In genomic region chr11:88353835-88354496, GRCh38 we compare ENCODE assay signal across 9 cellular contexts. TPM values are rescaled to one million over a fixed set of nuclear protein-coding genes. Genes with fewer than 3 reads are reported as not detected.
DNase-seq lines count a peak whose midpoint lies in the region; ATAC-seq and TF ChIP-seq lines count a peak whose summit lies in the region.
"Had no signal": no experiment of that assay in that cellular context is flagged by ENCODE, and none has a peak within 500 bp of the region (broad histone marks: within the 10 kb centered on the region; RNA-seq: fewer than 3 reads in every experiment).

No MANE protein-coding gene starts in this region.

- no peaks in the 10 kb centered on the region for H3K9me3 ChIP-seq in upper lobe of left lung

- DNase-seq in activated T-cell treated with anti-CD3 and anti-CD28 coated beads, Interleukin-2, amount 50 U/mL, for 24 hours: no peak
- no peak for DNase-seq in activated T-cell treated with anti-CD3 and anti-CD28 coated beads, Interleukin-2, amount 50 U/mL, for 1 hour
- DNase-seq in activated B cell treated with CpG ODN at 0.5 μM for 24 hours (no peak), upper lobe of left lung (no peak), SHP77 (lab: John Stamatoyannopoulos, UW) (no peak), MCF 10A (ENCODE audit: unreplicated experiment) (no peak), T-helper 9 cell (no peak)
- DNase-seq: effector CD4-positive, alpha-beta T cell had no signal

- TF ChIP-seq CTCF in activated B cell treated with CpG ODN at 0.5 μM for 24 hours (IDR thresholded peaks at IDR 0.05) (no peak), upper lobe of left lung (IDR thresholded peaks at IDR 0.05) (no peak), MCF 10A (IDR thresholded peaks at IDR 0.05; ENCODE audit: unreplicated experiment) (no peak)

- H3K27me3 Mint-ChIP-seq in activated T-cell treated with anti-CD3 and anti-CD28 coated beads, Interleukin-2, amount 50 U/mL, for 24 hours: no peaks in the 10 kb centered on the region
- H3K27me3 Mint-ChIP-seq in activated B cell treated with CpG ODN at 0.5 μM for 24 hours: no peaks in the 10 kb centered on the region
- H3K27me3 Mint-ChIP-seq in MCF 10A (ENCODE audit: insufficient read depth, unreplicated experiment): no peaks in the 10 kb centered on the region

- TF ChIP-seq POLR2A in upper lobe of left lung (IDR thresholded peaks at IDR 0.05): no peak

- H3K36me3 ChIP-seq in upper lobe of left lung: no peaks in the 10 kb centered on the region

- H3K27ac ChIP-seq in upper lobe of left lung: peak overlapping the region in 3 of 4 donors; percentile 17 to 63 (median 41)

- H3K36me3 Mint-ChIP-seq in activated T-cell treated with anti-CD3 and anti-CD28 coated beads, Interleukin-2, amount 50 U/mL, for 24 hours (ENCODE audit: low read depth): no peaks in the 10 kb centered on the region
- H3K36me3 Mint-ChIP-seq in activated B cell treated with CpG ODN at 0.5 μM for 24 hours (ENCODE audit: low read depth): peaks cover 2% of the 10 kb centered on the region
- peaks cover 5% of the 10 kb centered on the region for H3K36me3 Mint-ChIP-seq in MCF 10A (ENCODE audit: insufficient read depth, unreplicated experiment)

- H3K4me3 Mint-ChIP-seq in activated T-cell treated with anti-CD3 and anti-CD28 coated beads, Interleukin-2, amount 50 U/mL, for 24 hours: peak overlapping the region; percentile 45
- H3K4me3 Mint-ChIP-seq in activated B cell treated with CpG ODN at 0.5 μM for 24 hours (peak overlapping the region; percentile 41), MCF 10A (ENCODE audit: unreplicated experiment) (no peak overlapping the region)

- H3K4me1 Mint-ChIP-seq in activated T-cell treated with anti-CD3 and anti-CD28 coated beads, Interleukin-2, amount 50 U/mL, for 24 hours (ENCODE audit: low read depth): peaks cover 46% of the 10 kb centered on the region
- peaks cover 32% of the 10 kb centered on the region for H3K4me1 Mint-ChIP-seq in activated B cell treated with CpG ODN at 0.5 μM for 24 hours
- peaks cover 12% of the 10 kb centered on the region for H3K4me1 Mint-ChIP-seq in MCF 10A (ENCODE audit: insufficient read depth, unreplicated experiment)

- no TSS peak for BruUV-seq in MCF 10A (replicated peaks; lab: Mats Ljungman, UMichigan)

- TF ChIP-seq EP300 in upper lobe of left lung (IDR thresholded peaks at IDR 0.05): no peak

- ATAC-seq in HG02885 (IDR thresholded peaks at IDR 0.05; ENCODE audit: poor library complexity, unreplicated experiment) (peak; percentile 48), activated B cell treated with CpG ODN at 0.5 μM for 24 hours (ENCODE audit: low read depth) (no peak), upper lobe of left lung (ENCODE audit: low FRiP score in 2 of 2) (no peak)

- H3K9me3 Mint-ChIP-seq in activated T-cell treated with anti-CD3 and anti-CD28 coated beads, Interleukin-2, amount 50 U/mL, for 24 hours: no peaks in the 10 kb centered on the region
- H3K9me3 Mint-ChIP-seq in activated B cell treated with CpG ODN at 0.5 μM for 24 hours (no peaks in the 10 kb centered on the region), MCF 10A (ENCODE audit: unreplicated experiment) (no peaks in the 10 kb centered on the region)

- POLR2A ChIA-PET in activated B cell treated with CpG ODN at 0.5 μM for 24 hours (lab: Charles Lee) (interaction anchor here (3.0 kb wide), 1 partner anchor 16 kb away, joined by 26 read pairs; the partner anchor contains the start of gene CTSC), MCF 10A (lab: Yijun Ruan, JAX) (interaction anchor here (1.3 to 8.9 kb wide), 5 partner anchors 8 to 57 kb away, joined by 3 to 65 read pairs (median 3); partner anchors contain the start of gene CTSC)

- peak overlapping the region; percentile 88 for H3K27ac Mint-ChIP-seq in activated T-cell treated with anti-CD3 and anti-CD28 coated beads, Interleukin-2, amount 50 U/mL, for 24 hours
- H3K27ac Mint-ChIP-seq in activated B cell treated with CpG ODN at 0.5 μM for 24 hours (peak overlapping the region; percentile 57), MCF 10A (ENCODE audit: low read depth, unreplicated experiment) (no peak overlapping the region)

- CTCF ChIA-PET in activated B cell treated with CpG ODN at 0.5 μM for 24 hours (lab: Charles Lee) (no interaction called here), MCF 10A (lab: Yijun Ruan, JAX) (interaction anchor here (1.1 to 2.1 kb wide), 2 partner anchors 15 to 337 kb away, joined by 5 read pairs; no protein-coding TSS in a partner anchor)

- H3K27me3 ChIP-seq in upper lobe of left lung: no peaks in the 10 kb centered on the region

- intact Hi-C loops in activated B cell treated with CpG ODN at 0.5 μM for 24 hours (cut with micrococcal nuclease): loop anchor here (1.0 kb wide), 1 partner anchor 17 kb away; the partner anchor contains the start of gene CTSC
- intact Hi-C loops in MCF 10A (cut with micrococcal nuclease): no loop called here

- WGBS in upper lobe of left lung, 2 donors: 62 to 68% methylated on average over 4 of the region's 4 CpGs

- H3K4me3 ChIP-seq in upper lobe of left lung: no peak overlapping the region

- peaks cover 11 to 18% (median 13%) of the 10 kb centered on the region in 4 donors for H3K4me1 ChIP-seq in upper lobe of left lung

RNA-seq across cellular contexts. Expression of gene CTSC, which starts 16.4 kb away (rescaled TPM):
- 30.6 and 31.2 TPM in 2 replicates for total RNA-seq in activated B cell treated with CpG ODN at 0.5 μM for 24 hours
- total RNA-seq in upper lobe of left lung: 100 to 1,000 TPM in 5 of 6 donors, 10 to 100 TPM in 1; 74.4 to 370 (median 247) TPM
- 79.1 and 103 TPM in 2 replicates for total RNA-seq in MCF 10A (2022)
